Comparison of ENCODE assay signal across 1 cellular context in the genomic region with DNA sequence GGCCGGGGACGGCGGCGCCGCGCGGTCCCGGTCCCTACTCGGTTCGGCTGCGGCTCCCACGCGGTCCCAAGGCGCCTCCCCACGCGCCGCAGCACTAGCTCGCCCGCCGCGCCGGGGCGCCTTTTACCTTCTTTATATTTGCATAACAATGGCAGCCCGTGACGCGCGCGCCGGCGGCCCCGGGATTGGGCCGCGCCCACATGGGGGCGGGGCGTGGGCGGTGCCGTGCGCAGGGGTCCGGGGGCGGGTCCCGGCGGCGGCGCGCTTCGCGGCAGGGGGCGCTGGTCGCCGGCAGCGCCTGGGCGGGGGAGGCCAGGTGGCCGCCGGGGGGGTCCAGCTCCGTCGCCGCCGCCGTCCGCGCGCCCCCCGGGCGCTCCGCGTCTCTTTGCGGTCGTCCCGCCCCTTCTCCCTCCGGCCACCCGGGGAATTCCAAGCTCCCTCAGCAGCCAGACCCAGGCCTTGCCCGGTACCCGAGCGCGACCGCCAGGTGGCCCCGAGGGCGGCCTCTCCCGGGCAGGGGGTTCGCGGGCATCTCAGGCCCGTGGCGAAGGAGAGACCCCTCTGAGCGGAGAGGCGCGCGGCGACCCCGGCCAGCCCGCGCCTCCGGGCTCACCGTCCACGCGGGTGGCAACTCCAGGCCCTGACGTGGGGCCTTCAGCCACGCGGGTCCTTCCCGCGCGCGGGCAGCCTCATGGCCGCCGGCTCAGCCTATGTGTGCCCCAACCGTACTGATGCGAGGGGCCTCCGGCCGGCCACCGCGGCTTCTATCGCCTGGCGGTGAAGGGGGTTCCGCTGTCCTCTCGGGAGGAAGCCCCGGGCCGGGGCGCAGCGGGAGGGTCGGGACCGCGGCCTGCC.
TF ChIP-seq lines count a peak whose summit lies in the region.

A gene with protein sequence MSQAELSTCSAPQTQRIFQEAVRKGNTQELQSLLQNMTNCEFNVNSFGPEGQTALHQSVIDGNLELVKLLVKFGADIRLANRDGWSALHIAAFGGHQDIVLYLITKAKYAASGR (minus strand): TSS at position 96 of the 855 bp plus-strand sequence. CDS start 343 bp downstream, outside the sequence.

TF ChIP-seq in HepG2, 621 proteins besides CTCF, POLR2A, EP300 and RAD21 (continued from another document):
- TF ChIP-seq, protein P1, sequence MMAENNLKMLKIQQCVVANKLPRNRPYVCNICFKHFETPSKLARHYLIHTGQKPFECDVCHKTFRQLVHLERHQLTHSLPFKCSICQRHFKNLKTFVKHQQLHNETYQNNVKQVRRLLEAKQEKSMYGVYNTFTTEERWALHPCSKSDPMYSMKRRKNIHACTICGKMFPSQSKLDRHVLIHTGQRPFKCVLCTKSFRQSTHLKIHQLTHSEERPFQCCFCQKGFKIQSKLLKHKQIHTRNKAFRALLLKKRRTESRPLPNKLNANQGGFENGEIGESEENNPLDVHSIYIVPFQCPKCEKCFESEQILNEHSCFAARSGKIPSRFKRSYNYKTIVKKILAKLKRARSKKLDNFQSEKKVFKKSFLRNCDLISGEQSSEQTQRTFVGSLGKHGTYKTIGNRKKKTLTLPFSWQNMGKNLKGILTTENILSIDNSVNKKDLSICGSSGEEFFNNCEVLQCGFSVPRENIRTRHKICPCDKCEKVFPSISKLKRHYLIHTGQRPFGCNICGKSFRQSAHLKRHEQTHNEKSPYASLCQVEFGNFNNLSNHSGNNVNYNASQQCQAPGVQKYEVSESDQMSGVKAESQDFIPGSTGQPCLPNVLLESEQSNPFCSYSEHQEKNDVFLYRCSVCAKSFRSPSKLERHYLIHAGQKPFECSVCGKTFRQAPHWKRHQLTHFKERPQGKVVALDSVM (CRISPR knock-in tag; IDR thresholded peaks at IDR 0.05): no peak
- TF ChIP-seq BHLHE40 (IDR thresholded peaks at IDR 0.05; ENCODE audit: low read length) (no peak), ZNF343 (CRISPR knock-in tag; IDR thresholded peaks at IDR 0.05) (no peak), ZNF652 (CRISPR knock-in tag; IDR thresholded peaks at IDR 0.05; ENCODE audit: borderline replicate concordance, low read depth) (no peak), SP4 (CRISPR knock-in tag; IDR thresholded peaks at IDR 0.05) (peak; percentile 47; the same call in 1 of the 2 replicates), AKAP8 (CRISPR knock-in tag; IDR thresholded peaks at IDR 0.05) (no peak), SOX13 (IDR thresholded peaks at IDR 0.05) (0 out of 2 replicates have a peak, but pooled peaks have one; percentile 52), SOX13 (CRISPR knock-in tag; conservative IDR thresholded peaks at IDR 0.05 in 1 of 2, IDR thresholded peaks at IDR 0.05 in 1 of 2) (peak in 1 of 2 experiments; percentile 88; a peak in 2 of 4 replicates), SCMH1 (CRISPR knock-in tag; IDR thresholded peaks at IDR 0.05; ENCODE audit: borderline replicate concordance) (no peak), TCF7 (IDR thresholded peaks at IDR 0.05; ENCODE audit: low read depth) (no peak), HOXA3 (CRISPR knock-in tag; IDR thresholded peaks at IDR 0.05) (peak; percentile 30; the same call in 1 of the 2 replicates), ZNF83 (CRISPR knock-in tag; IDR thresholded peaks at IDR 0.05; ENCODE audit: borderline replicate concordance) (no peak), YY1 (IDR thresholded peaks at IDR 0.05; ENCODE audit: insufficient read depth, insufficient replicate concordance, low read depth, low read length) (peak; percentile 62), ZBTB38 (CRISPR knock-in tag; IDR thresholded peaks at IDR 0.05) (peak; percentile 31; the same call in 1 of the 2 replicates), NR2F6 (IDR thresholded peaks at IDR 0.05) (no peak), NR2F6 (CRISPR knock-in tag; IDR thresholded peaks at IDR 0.05) (no peak), ARNT2 (CRISPR knock-in tag; IDR thresholded peaks at IDR 0.05; ENCODE audit: low read depth) (no peak), CREB1 (IDR thresholded peaks at IDR 0.05) (no peak; the same call in 1 of the 2 replicates), CREB1 (CRISPR knock-in tag; IDR thresholded peaks at IDR 0.05) (peak; percentile 23; the same call in 1 of the 2 replicates), POLR2G (IDR thresholded peaks at IDR 0.05; ENCODE audit: low read depth, low read length) (peak; percentile 63; the same call in 1 of the 2 replicates), ZNF468 (CRISPR knock-in tag; IDR thresholded peaks at IDR 0.05) (no peak), HNRNPK (IDR thresholded peaks at IDR 0.05; ENCODE audit: low read depth, low read length, poor library complexity, severe bottlenecking) (no peak), RBFOX2 (IDR thresholded peaks at IDR 0.05; ENCODE audit: low read depth, low read length) (peak; percentile 37; the same call in 1 of the 2 replicates), GFI1 (CRISPR knock-in tag; IDR thresholded peaks at IDR 0.05; ENCODE audit: borderline replicate concordance) (no peak), SOX5 (CRISPR knock-in tag; IDR thresholded peaks at IDR 0.05; ENCODE audit: borderline replicate concordance) (peak; percentile 89), SP1 (IDR thresholded peaks at IDR 0.05) (no peak), SP1 (CRISPR knock-in tag; IDR thresholded peaks at IDR 0.05) (peak; percentile 53), NFYC (CRISPR knock-in tag; IDR thresholded peaks at IDR 0.05) (0 out of 2 replicates have a peak, but pooled peaks have one; percentile 30), HNRNPLL (IDR thresholded peaks at IDR 0.05; ENCODE audit: low read depth, low read length, poor library complexity, severe bottlenecking) (peak; percentile 20), ZNF550 (CRISPR knock-in tag; IDR thresholded peaks at IDR 0.05; ENCODE audit: borderline replicate concordance) (no peak), ZNF777 (CRISPR knock-in tag; IDR thresholded peaks at IDR 0.05) (peak; percentile 49), JUNB (CRISPR knock-in tag; IDR thresholded peaks at IDR 0.05; ENCODE audit: borderline replicate concordance) (no peak), MYC (CRISPR knock-in tag; IDR thresholded peaks at IDR 0.05; ENCODE audit: borderline replicate concordance) (0 out of 2 replicates have a peak, but pooled peaks have one; percentile 23)
- TF ChIP-seq, protein P2, sequence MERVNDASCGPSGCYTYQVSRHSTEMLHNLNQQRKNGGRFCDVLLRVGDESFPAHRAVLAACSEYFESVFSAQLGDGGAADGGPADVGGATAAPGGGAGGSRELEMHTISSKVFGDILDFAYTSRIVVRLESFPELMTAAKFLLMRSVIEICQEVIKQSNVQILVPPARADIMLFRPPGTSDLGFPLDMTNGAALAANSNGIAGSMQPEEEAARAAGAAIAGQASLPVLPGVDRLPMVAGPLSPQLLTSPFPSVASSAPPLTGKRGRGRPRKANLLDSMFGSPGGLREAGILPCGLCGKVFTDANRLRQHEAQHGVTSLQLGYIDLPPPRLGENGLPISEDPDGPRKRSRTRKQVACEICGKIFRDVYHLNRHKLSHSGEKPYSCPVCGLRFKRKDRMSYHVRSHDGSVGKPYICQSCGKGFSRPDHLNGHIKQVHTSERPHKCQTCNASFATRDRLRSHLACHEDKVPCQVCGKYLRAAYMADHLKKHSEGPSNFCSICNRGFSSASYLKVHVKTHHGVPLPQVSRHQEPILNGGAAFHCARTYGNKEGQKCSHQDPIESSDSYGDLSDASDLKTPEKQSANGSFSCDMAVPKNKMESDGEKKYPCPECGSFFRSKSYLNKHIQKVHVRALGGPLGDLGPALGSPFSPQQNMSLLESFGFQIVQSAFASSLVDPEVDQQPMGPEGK (CRISPR knock-in tag; IDR thresholded peaks at IDR 0.05): peak; percentile 55
- TF ChIP-seq, protein P3, sequence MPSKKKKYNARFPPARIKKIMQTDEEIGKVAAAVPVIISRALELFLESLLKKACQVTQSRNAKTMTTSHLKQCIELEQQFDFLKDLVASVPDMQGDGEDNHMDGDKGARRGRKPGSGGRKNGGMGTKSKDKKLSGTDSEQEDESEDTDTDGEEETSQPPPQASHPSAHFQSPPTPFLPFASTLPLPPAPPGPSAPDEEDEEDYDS (CRISPR knock-in tag; IDR thresholded peaks at IDR 0.05): peak; percentile 79
- TF ChIP-seq, protein P4, sequence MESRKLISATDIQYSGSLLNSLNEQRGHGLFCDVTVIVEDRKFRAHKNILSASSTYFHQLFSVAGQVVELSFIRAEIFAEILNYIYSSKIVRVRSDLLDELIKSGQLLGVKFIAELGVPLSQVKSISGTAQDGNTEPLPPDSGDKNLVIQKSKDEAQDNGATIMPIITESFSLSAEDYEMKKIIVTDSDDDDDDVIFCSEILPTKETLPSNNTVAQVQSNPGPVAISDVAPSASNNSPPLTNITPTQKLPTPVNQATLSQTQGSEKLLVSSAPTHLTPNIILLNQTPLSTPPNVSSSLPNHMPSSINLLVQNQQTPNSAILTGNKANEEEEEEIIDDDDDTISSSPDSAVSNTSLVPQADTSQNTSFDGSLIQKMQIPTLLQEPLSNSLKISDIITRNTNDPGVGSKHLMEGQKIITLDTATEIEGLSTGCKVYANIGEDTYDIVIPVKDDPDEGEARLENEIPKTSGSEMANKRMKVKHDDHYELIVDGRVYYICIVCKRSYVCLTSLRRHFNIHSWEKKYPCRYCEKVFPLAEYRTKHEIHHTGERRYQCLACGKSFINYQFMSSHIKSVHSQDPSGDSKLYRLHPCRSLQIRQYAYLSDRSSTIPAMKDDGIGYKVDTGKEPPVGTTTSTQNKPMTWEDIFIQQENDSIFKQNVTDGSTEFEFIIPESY (CRISPR knock-in tag; IDR thresholded peaks at IDR 0.05): peak; percentile 87
- TF ChIP-seq, protein P5, sequence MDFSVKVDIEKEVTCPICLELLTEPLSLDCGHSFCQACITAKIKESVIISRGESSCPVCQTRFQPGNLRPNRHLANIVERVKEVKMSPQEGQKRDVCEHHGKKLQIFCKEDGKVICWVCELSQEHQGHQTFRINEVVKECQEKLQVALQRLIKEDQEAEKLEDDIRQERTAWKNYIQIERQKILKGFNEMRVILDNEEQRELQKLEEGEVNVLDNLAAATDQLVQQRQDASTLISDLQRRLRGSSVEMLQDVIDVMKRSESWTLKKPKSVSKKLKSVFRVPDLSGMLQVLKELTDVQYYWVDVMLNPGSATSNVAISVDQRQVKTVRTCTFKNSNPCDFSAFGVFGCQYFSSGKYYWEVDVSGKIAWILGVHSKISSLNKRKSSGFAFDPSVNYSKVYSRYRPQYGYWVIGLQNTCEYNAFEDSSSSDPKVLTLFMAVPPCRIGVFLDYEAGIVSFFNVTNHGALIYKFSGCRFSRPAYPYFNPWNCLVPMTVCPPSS (IDR thresholded peaks at IDR 0.05): no peak
- TF ChIP-seq, protein P6, sequence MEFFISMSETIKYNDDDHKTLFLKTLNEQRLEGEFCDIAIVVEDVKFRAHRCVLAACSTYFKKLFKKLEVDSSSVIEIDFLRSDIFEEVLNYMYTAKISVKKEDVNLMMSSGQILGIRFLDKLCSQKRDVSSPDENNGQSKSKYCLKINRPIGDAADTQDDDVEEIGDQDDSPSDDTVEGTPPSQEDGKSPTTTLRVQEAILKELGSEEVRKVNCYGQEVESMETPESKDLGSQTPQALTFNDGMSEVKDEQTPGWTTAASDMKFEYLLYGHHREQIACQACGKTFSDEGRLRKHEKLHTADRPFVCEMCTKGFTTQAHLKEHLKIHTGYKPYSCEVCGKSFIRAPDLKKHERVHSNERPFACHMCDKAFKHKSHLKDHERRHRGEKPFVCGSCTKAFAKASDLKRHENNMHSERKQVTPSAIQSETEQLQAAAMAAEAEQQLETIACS (CRISPR knock-in tag; IDR thresholded peaks at IDR 0.05): peak; percentile 16; the same call in 1 of the 2 replicates
- TF ChIP-seq, protein P7, sequence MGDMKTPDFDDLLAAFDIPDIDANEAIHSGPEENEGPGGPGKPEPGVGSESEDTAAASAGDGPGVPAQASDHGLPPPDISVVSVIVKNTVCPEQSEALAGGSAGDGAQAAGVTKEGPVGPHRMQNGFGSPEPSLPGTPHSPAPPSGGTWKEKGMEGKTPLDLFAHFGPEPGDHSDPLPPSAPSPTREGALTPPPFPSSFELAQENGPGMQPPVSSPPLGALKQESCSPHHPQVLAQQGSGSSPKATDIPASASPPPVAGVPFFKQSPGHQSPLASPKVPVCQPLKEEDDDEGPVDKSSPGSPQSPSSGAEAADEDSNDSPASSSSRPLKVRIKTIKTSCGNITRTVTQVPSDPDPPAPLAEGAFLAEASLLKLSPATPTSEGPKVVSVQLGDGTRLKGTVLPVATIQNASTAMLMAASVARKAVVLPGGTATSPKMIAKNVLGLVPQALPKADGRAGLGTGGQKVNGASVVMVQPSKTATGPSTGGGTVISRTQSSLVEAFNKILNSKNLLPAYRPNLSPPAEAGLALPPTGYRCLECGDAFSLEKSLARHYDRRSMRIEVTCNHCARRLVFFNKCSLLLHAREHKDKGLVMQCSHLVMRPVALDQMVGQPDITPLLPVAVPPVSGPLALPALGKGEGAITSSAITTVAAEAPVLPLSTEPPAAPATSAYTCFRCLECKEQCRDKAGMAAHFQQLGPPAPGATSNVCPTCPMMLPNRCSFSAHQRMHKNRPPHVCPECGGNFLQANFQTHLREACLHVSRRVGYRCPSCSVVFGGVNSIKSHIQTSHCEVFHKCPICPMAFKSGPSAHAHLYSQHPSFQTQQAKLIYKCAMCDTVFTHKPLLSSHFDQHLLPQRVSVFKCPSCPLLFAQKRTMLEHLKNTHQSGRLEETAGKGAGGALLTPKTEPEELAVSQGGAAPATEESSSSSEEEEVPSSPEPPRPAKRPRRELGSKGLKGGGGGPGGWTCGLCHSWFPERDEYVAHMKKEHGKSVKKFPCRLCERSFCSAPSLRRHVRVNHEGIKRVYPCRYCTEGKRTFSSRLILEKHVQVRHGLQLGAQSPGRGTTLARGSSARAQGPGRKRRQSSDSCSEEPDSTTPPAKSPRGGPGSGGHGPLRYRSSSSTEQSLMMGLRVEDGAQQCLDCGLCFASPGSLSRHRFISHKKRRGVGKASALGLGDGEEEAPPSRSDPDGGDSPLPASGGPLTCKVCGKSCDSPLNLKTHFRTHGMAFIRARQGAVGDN (CRISPR knock-in tag; IDR thresholded peaks at IDR 0.05): peak; percentile 44; the same call in 1 of the 2 replicates
